Comparison of ENCODE assay signal across 16 cellular contexts in genomic region chr2:86383844-86384243, GRCh38. TPM values are rescaled to one million over a fixed set of nuclear protein-coding genes. Genes with fewer than 3 reads are reported as not detected.
A peak's percentile ranks its signal among the peaks of the same experiment; 100 is the strongest.
DNase-seq lines count a peak whose midpoint lies in the region; ATAC-seq and TF ChIP-seq lines count a peak whose summit lies in the region.
"Had no signal": no experiment of that assay in that cellular context is flagged by ENCODE, and none has a peak within 500 bp of the region (broad histone marks: within the 10 kb centered on the region; RNA-seq: fewer than 3 reads in every experiment).

No MANE protein-coding gene starts in this region.

- H3K36me3 Mint-ChIP-seq in WTC11: no peaks in the 10 kb centered on the region

- H3K27ac ChIP-seq in mesenchymal stem cell (ENCODE audit: low read length, poor library complexity, severe bottlenecking): no peak overlapping the region
- H3K27ac ChIP-seq: esophagus squamous epithelium, SK-N-MC, transverse colon, VCaP had no signal

- DNase-seq in AG20443 (ENCODE audit: low spot score) (peak; percentile 61), NCI-H226 (peak; percentile 72), fibroblast of gingiva (ENCODE audit: low read depth) (peak; percentile 76), mesenchymal stem cell (peak; percentile 22), MV-4-11 (lab: John Stamatoyannopoulos, UW) (no peak), WTC11 (ENCODE audit: low spot score) (no peak)
- DNase-seq in activated naive CD4-positive, alpha-beta T cell (lab: John Stamatoyannopoulos, UW): no peak
- DNase-seq: activated naive CD4-positive, alpha-beta T cell treated with anti-CD3 and anti-CD28 coated beads for 36 hours; C1 segment of cervical spinal cord; DMS79 treated with DMSO at 0.1 percent for 48 hours; esophagus squamous epithelium; NCI-H2171; transverse colon had no signal

- H2BK12ac ChIP-seq in mesenchymal stem cell (ENCODE audit: low read length in 2 of 2): no peak overlapping the region

- H3K9me3 Mint-ChIP-seq in WTC11: no peaks in the 10 kb centered on the region

- H3K36me3 ChIP-seq in mesenchymal stem cell (ENCODE audit: control insufficient read depth in 1 of 2, insufficient read depth in 2 of 2, low read depth in 1 of 2, low read length in 2 of 2): no peaks in the 10 kb centered on the region
- H3K36me3 ChIP-seq: esophagus squamous epithelium, transverse colon had no signal

- H3K4me3 Mint-ChIP-seq in WTC11: no peak overlapping the region
- H3K4me3 Mint-ChIP-seq: activated naive CD4-positive, alpha-beta T cell treated with anti-CD3 and anti-CD28 coated beads for 36 hours had no signal

- no peak overlapping the region for H3K14ac ChIP-seq in mesenchymal stem cell (ENCODE audit: low read length in 2 of 2)

- POLR2A ChIA-PET in WTC11 (lab: Charles Lee): no interaction called here

- no peak overlapping the region for H3K4me3 ChIP-seq in mesenchymal stem cell (ENCODE audit: insufficient read depth in 1 of 2, low read depth in 1 of 2, low read length in 2 of 2)
- H3K4me3 ChIP-seq: esophagus squamous epithelium, SK-N-MC, transverse colon had no signal

- H3K4me2 ChIP-seq in mesenchymal stem cell (ENCODE audit: low read length, poor library complexity, severe bottlenecking): no peak overlapping the region

- CTCF ChIA-PET in WTC11 (lab: Charles Lee): interaction anchor here (1.7 kb wide), 1 partner anchor 11 kb away, joined by 6 read pairs; no protein-coding TSS in a partner anchor

- no peak overlapping the region for H3K23ac ChIP-seq in mesenchymal stem cell (ENCODE audit: low read length in 2 of 2)

- H3K79me1 ChIP-seq in mesenchymal stem cell (replicated peaks; ENCODE audit: low read length, poor library complexity, severe bottlenecking): no peaks in the 10 kb centered on the region

- ATAC-seq in GM19397 (IDR thresholded peaks at IDR 0.05; ENCODE audit: unreplicated experiment) (no peak), WTC11 (no peak)

- H3K4ac ChIP-seq in mesenchymal stem cell (ENCODE audit: low read depth in 1 of 2, low read length in 2 of 2): no peak overlapping the region

- no peak overlapping the region for H4K8ac ChIP-seq in mesenchymal stem cell (ENCODE audit: low read length)

- no peaks in the 10 kb centered on the region for H3K4me1 Mint-ChIP-seq in WTC11

- no peaks in the 10 kb centered on the region; the same call in 1 of the 2 replicates for H3K27me3 Mint-ChIP-seq in WTC11 (ENCODE audit: low read depth)

- no peak overlapping the region for H3K18ac ChIP-seq in mesenchymal stem cell (ENCODE audit: low read depth in 1 of 2, low read length in 2 of 2)

- no peak overlapping the region for H2BK15ac ChIP-seq in mesenchymal stem cell (ENCODE audit: low read depth, poor library complexity, severe bottlenecking)

- no peak overlapping the region for H2BK5ac ChIP-seq in mesenchymal stem cell (ENCODE audit: low read depth, low read length, poor library complexity, severe bottlenecking)

- H3K27me3 ChIP-seq in mesenchymal stem cell (ENCODE audit: control insufficient read depth in 1 of 2, insufficient read depth in 1 of 2, low read length in 2 of 2): peaks cover 0 to 10% of the 10 kb centered on the region in 2 experiments
- H3K27me3 ChIP-seq: esophagus squamous epithelium, transverse colon had no signal

- H3K4me1 ChIP-seq in mesenchymal stem cell (ENCODE audit: control insufficient read depth, insufficient read depth, low read depth, low read length): no peaks in the 10 kb centered on the region
- H3K4me1 ChIP-seq: esophagus squamous epithelium, transverse colon had no signal

- TF ChIP-seq CTCF in WTC11 (IDR thresholded peaks at IDR 0.05): no peak

- H2AK5ac ChIP-seq in mesenchymal stem cell (ENCODE audit: low read length, severe bottlenecking): no peak overlapping the region

- H4K91ac ChIP-seq in mesenchymal stem cell (ENCODE audit: low read length): no peak overlapping the region

- 100% methylated on average over 1 of the region's 1 CpG for WGBS in mesenchymal stem cell

- H3K9me3 ChIP-seq in mesenchymal stem cell (ENCODE audit: control insufficient read depth, low read length): no peaks in the 10 kb centered on the region
- H3K9me3 ChIP-seq: esophagus squamous epithelium, transverse colon had no signal

- no peak overlapping the region for H3K27ac Mint-ChIP-seq in WTC11
- H3K27ac Mint-ChIP-seq: activated naive CD4-positive, alpha-beta T cell treated with anti-CD3 and anti-CD28 coated beads for 36 hours had no signal

- no peak overlapping the region for H2AFZ ChIP-seq in mesenchymal stem cell (ENCODE audit: low read depth, low read length)

- no peak overlapping the region for H2BK120ac ChIP-seq in mesenchymal stem cell (ENCODE audit: low read depth, low read length)

- H3K9ac ChIP-seq in mesenchymal stem cell (ENCODE audit: low read length): no peak overlapping the region

TF ChIP-seq in WTC11, 78 proteins besides CTCF, POLR2A, EP300 and RAD21:
- no peak for TF ChIP-seq IRF2 (CRISPR knock-in tag; IDR thresholded peaks at IDR 0.05; ENCODE audit: borderline replicate concordance, low read depth)
- no peak for TF ChIP-seq ERG (CRISPR knock-in tag; IDR thresholded peaks at IDR 0.05)
- TF ChIP-seq NFE2L1 (CRISPR knock-in tag; IDR thresholded peaks at IDR 0.05): no peak
- TF ChIP-seq SMAD3 (CRISPR knock-in tag; IDR thresholded peaks at IDR 0.05; ENCODE audit: borderline replicate concordance): no peak
- no peak for TF ChIP-seq ZNF138 (CRISPR knock-in tag; conservative IDR thresholded peaks at IDR 0.05)
- no peak for TF ChIP-seq PRDM15 (CRISPR knock-in tag; IDR thresholded peaks at IDR 0.05)
- no peak for TF ChIP-seq JAZF1 (CRISPR knock-in tag; IDR thresholded peaks at IDR 0.05)
- no peak for TF ChIP-seq MLX (CRISPR knock-in tag; IDR thresholded peaks at IDR 0.05)
- no peak for TF ChIP-seq PRRX2 (CRISPR knock-in tag; IDR thresholded peaks at IDR 0.05)
- TF ChIP-seq ZNF512 (CRISPR knock-in tag; IDR thresholded peaks at IDR 0.05; ENCODE audit: borderline replicate concordance): no peak
- no peak for TF ChIP-seq ELF4 (CRISPR knock-in tag; IDR thresholded peaks at IDR 0.05; ENCODE audit: low read depth)

RNA-seq across cellular contexts. Expression of gene REEP1, which starts 46.4 kb away (rescaled TPM):
- 0.22 TPM for polyA plus RNA-seq in mesenchymal stem cell (2013, experiment 1 of 2)
- 0.12 TPM for polyA plus RNA-seq in mesenchymal stem cell (2013, experiment 2 of 2)
- total RNA-seq in WTC11 (2021): 0.53 to 1.9 TPM (median 0.89 TPM) in 3 replicates

RNA-seq across cellular contexts. Expression of gene KDM3A, which starts 57.3 kb away (rescaled TPM):
- 14.3 TPM for polyA plus RNA-seq in mesenchymal stem cell (2013, experiment 1 of 2)
- 14.2 TPM for polyA plus RNA-seq in mesenchymal stem cell (2013, experiment 2 of 2)
- 34.2 to 46.2 TPM (median 45.4 TPM) in 3 replicates for total RNA-seq in WTC11 (2021)

Comparison
In these comparisons a context has a peak if more than half of its experiments do, and no peak if none do; other contexts are left out.
1. DNase-seq: peak in AG20443 (single experiment), NCI-H226 (single experiment), fibroblast of gingiva (single experiment) and mesenchymal stem cell (single experiment); none in MV-4-11 (single experiment), activated naive CD4-positive, alpha-beta T cell (0 of 4) and WTC11 (single experiment).